Comparison of ENCODE assay signal across 14 cellular contexts in the genomic region with DNA sequence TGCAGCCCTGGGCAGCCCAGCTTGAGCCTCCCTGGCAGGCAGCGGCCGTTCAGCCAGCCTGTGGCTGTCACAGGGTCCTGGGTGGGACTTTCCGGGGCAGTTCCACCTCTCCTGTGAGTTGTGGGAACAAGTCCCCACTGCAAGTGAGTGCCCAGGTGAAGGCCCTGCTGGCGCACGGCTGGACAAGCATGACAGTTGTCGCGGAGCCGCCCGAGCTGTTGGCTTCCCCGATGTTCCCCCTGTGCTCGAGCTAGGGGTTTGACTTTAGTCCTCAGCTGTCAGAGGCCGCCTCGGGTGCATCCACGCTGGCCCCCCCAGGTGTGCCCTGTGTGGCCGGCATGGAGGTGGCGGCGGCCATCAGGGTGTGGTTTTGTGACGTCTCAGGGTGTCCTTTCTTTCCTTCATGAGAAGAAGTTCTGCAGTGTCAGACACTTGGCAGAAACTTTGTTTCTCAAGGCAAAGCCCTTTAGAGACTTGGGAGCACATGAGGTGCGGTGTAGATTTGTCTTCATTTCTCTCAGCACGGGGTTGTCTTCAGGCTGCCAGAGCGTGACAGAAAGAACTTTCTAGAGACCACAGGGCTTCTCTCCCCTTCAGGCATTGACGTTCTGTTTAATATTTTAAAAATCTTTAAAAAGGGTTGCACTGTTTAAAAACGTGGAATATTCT.
DNase-seq lines count a peak whose midpoint lies in the region; ATAC-seq lines count a peak whose summit lies in the region.
"Had no signal": no experiment of that assay in that cellular context is flagged by ENCODE, and none has a peak within 500 bp of the region (broad histone marks: within the 10 kb centered on the region; RNA-seq: fewer than 3 reads in every experiment).

No MANE protein-coding gene starts in this region.

- no peak overlapping the region for H3K27ac ChIP-seq in neuronal stem cell (replicated peaks; ENCODE audit: low read length)
- H3K27ac ChIP-seq: neutrophil, testis had no signal

- H3K27me3 Mint-ChIP-seq in dendritic cell treated with granulocyte-macrophage colony-stimulating factor and Interleukin-4, amounts not matched to agents 40 ng/mL and 50 ng/mL, for 4 days: peaks cover 35% of the 10 kb centered on the region

- H3K9me3 Mint-ChIP-seq in dendritic cell treated with granulocyte-macrophage colony-stimulating factor and Interleukin-4, amounts not matched to agents 40 ng/mL and 50 ng/mL, for 4 days: no peaks in the 10 kb centered on the region

- peaks cover 36 to 52% of the 10 kb centered on the region in 2 donors for H3K4me1 ChIP-seq in neuronal stem cell (ENCODE audit: control insufficient read depth in 2 of 2, insufficient read depth in 1 of 2, low read depth in 1 of 2, low read length in 2 of 2)

- DNase-seq in neuronal stem cell (ENCODE audit: low spot score) (no peak), NCI-H226 (no peak)
- DNase-seq: activated CD4-positive, alpha-beta T cell treated with anti-CD3 and anti-CD28 coated beads for 1 hour; activated T-cell treated with anti-CD3 and anti-CD28 coated beads, Interleukin-2, amount 50 U/mL, for 48 hours; SW 1271 had no signal

- peaks cover 4 to 41% of the 10 kb centered on the region in 2 donors for H3K36me3 ChIP-seq in neuronal stem cell (replicated peaks in 1 of 2; ENCODE audit: control insufficient read depth in 2 of 2, insufficient read depth in 2 of 2, low read length in 2 of 2)
- H3K36me3 ChIP-seq: neutrophil had no signal

- no peak overlapping the region for H4K8ac ChIP-seq in neuronal stem cell (ENCODE audit: low read depth, low read length)

- H3K27me3 ChIP-seq in neuronal stem cell (ENCODE audit: control insufficient read depth in 3 of 3, insufficient read depth in 3 of 3, low read depth in 1 of 3, low read length in 3 of 3): peaks cover 0 to 5% (median 0%) of the 10 kb centered on the region in 3 experiments
- H3K27me3 ChIP-seq: testis had no signal

- H3K14ac ChIP-seq in neuronal stem cell (ENCODE audit: low read length): no peak overlapping the region

- peaks cover 79% of the 10 kb centered on the region for H3K4me1 Mint-ChIP-seq in dendritic cell treated with granulocyte-macrophage colony-stimulating factor and Interleukin-4, amounts not matched to agents 40 ng/mL and 50 ng/mL, for 4 days (ENCODE audit: low read depth)

- peak overlapping the region; percentile 16 for H2BK5ac ChIP-seq in neuronal stem cell (ENCODE audit: low read length)

- H3K4me3 Mint-ChIP-seq in dendritic cell treated with granulocyte-macrophage colony-stimulating factor and Interleukin-4, amounts not matched to agents 40 ng/mL and 50 ng/mL, for 4 days: peak overlapping the region; percentile 37

- WGBS in neuronal stem cell (ENCODE audit: extremely low coverage in 2 of 2, insufficient read length in 2 of 2, insufficient replicate concordance in 1 of 2), 2 donors: no CpG with 5 or more reads among the region's 23 CpGs

- H3K18ac ChIP-seq in neuronal stem cell (ENCODE audit: low read length): peak overlapping the region; percentile 78

- H3K9me3 ChIP-seq in neuronal stem cell (replicated peaks in 1 of 2; ENCODE audit: control insufficient read depth in 2 of 2, insufficient read depth in 1 of 2, low read depth in 1 of 2, low read length in 2 of 2): peaks cover 5 to 18% of the 10 kb centered on the region in 2 donors
- H3K9me3 ChIP-seq: left lung, neutrophil, testis had no signal

- no peak overlapping the region for H3K4me3 ChIP-seq in neuronal stem cell (ENCODE audit: low read length in 2 of 2)
- H3K4me3 ChIP-seq: smooth muscle cell, testis had no signal

- H2AFZ ChIP-seq in neuronal stem cell (ENCODE audit: low read length): no peak overlapping the region

- H2AK5ac ChIP-seq in neuronal stem cell (ENCODE audit: low read depth, low read length): peak overlapping the region; percentile 53

- H2BK120ac ChIP-seq in neuronal stem cell (ENCODE audit: low read depth, low read length): no peak overlapping the region

- ATAC-seq in GM18873 (IDR thresholded peaks at IDR 0.05; ENCODE audit: low FRiP score, unreplicated experiment): peak; percentile 7
- peak; percentile 21 for ATAC-seq in HG02870 (IDR thresholded peaks at IDR 0.05; ENCODE audit: unreplicated experiment)
- no peak for ATAC-seq in GM21737 (IDR thresholded peaks at IDR 0.05; ENCODE audit: unreplicated experiment)
- ATAC-seq in HG03469 (IDR thresholded peaks at IDR 0.05; ENCODE audit: unreplicated experiment): no peak

- peak overlapping the region; percentile 48 for H3K4me2 ChIP-seq in neuronal stem cell (ENCODE audit: insufficient read depth, low read length, poor library complexity, severe bottlenecking)

- peak overlapping the region; percentile 55 for H3K9ac ChIP-seq in neuronal stem cell (ENCODE audit: low read depth, low read length, poor library complexity)

- intact Hi-C loops in dendritic cell treated with granulocyte-macrophage colony-stimulating factor and Interleukin-4, amounts not matched to agents 40 ng/mL and 50 ng/mL, for 4 days (cut with micrococcal nuclease): no loop called here

- peak overlapping the region; percentile 51 for H3K27ac Mint-ChIP-seq in dendritic cell treated with granulocyte-macrophage colony-stimulating factor and Interleukin-4, amounts not matched to agents 40 ng/mL and 50 ng/mL, for 4 days

- H2BK15ac ChIP-seq in neuronal stem cell (ENCODE audit: low read length): no peak overlapping the region

- peaks cover 10% of the 10 kb centered on the region for H3K36me3 Mint-ChIP-seq in dendritic cell treated with granulocyte-macrophage colony-stimulating factor and Interleukin-4, amounts not matched to agents 40 ng/mL and 50 ng/mL, for 4 days (ENCODE audit: low read depth)

- H3K23ac ChIP-seq in neuronal stem cell (ENCODE audit: low read depth, low read length, poor library complexity): peak overlapping the region; percentile 80

- H4K91ac ChIP-seq in neuronal stem cell (ENCODE audit: low read depth, low read length, poor library complexity): no peak overlapping the region

- no peak overlapping the region for H2BK12ac ChIP-seq in neuronal stem cell (ENCODE audit: low read length)

- H3K4ac ChIP-seq in neuronal stem cell (ENCODE audit: low read length): no peak overlapping the region

- H3K79me1 ChIP-seq in neuronal stem cell (ENCODE audit: low read depth, low read length): peaks cover 12% of the 10 kb centered on the region

Comparison
In these comparisons a context has a peak if more than half of its experiments do, and no peak if none do; other contexts are left out.
1. ATAC-seq: peak in GM18873 (single experiment) and HG02870 (single experiment); none in GM21737 (single experiment) and HG03469 (single experiment).